Comparison of ENCODE assay signal across 1 cellular context in the genomic region with DNA sequence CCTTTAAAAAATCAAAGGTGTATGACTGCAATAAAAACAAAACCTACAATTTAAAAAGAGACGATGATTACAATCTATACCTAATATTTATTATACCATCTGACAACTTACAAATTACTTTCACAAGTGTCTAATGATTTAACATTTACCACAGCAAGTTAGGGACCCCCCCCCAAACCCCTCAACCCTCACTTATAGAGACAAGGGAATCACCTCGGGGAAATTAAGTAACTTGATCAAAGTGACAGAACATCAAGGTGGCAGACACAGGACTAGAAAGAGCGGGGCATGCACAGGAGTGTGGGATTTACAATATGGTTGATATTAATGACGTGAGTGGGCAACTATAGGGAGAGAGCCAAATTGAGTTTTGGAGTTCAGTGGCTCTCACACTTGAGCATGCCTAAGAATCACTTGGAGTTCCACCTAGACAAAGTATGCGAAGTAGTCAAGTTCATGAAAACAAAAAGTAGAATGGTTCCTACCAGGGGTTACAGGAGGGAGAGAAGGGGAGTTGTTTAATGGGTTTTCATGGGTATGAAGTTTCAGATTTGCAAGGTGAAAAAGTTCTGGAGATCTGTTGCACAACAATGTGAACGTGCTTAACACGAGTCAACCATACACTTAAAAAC.
TF ChIP-seq lines count a peak whose summit lies in the region.

No MANE protein-coding gene starts in this region.

TF ChIP-seq in HepG2, 621 proteins besides CTCF, POLR2A, EP300 and RAD21:
- TF ChIP-seq ZNF660 (CRISPR knock-in tag; IDR thresholded peaks at IDR 0.05; ENCODE audit: borderline replicate concordance, low read depth) = no peak
- TF ChIP-seq, protein P1, sequence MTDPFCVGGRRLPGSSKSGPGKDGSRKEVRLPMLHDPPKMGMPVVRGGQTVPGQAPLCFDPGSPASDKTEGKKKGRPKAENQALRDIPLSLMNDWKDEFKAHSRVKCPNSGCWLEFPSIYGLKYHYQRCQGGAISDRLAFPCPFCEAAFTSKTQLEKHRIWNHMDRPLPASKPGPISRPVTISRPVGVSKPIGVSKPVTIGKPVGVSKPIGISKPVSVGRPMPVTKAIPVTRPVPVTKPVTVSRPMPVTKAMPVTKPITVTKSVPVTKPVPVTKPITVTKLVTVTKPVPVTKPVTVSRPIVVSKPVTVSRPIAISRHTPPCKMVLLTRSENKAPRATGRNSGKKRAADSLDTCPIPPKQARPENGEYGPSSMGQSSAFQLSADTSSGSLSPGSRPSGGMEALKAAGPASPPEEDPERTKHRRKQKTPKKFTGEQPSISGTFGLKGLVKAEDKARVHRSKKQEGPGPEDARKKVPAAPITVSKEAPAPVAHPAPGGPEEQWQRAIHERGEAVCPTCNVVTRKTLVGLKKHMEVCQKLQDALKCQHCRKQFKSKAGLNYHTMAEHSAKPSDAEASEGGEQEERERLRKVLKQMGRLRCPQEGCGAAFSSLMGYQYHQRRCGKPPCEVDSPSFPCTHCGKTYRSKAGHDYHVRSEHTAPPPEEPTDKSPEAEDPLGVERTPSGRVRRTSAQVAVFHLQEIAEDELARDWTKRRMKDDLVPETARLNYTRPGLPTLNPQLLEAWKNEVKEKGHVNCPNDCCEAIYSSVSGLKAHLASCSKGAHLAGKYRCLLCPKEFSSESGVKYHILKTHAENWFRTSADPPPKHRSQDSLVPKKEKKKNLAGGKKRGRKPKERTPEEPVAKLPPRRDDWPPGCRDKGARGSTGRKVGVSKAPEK (CRISPR knock-in tag; IDR thresholded peaks at IDR 0.05; ENCODE audit: borderline replicate concordance) = no peak
- TF ChIP-seq ELF1 (CRISPR knock-in tag; IDR thresholded peaks at IDR 0.05) = no peak
- no peak for TF ChIP-seq ZFP90 (CRISPR knock-in tag; IDR thresholded peaks at IDR 0.05; ENCODE audit: borderline replicate concordance)
- TF ChIP-seq, protein P2, sequence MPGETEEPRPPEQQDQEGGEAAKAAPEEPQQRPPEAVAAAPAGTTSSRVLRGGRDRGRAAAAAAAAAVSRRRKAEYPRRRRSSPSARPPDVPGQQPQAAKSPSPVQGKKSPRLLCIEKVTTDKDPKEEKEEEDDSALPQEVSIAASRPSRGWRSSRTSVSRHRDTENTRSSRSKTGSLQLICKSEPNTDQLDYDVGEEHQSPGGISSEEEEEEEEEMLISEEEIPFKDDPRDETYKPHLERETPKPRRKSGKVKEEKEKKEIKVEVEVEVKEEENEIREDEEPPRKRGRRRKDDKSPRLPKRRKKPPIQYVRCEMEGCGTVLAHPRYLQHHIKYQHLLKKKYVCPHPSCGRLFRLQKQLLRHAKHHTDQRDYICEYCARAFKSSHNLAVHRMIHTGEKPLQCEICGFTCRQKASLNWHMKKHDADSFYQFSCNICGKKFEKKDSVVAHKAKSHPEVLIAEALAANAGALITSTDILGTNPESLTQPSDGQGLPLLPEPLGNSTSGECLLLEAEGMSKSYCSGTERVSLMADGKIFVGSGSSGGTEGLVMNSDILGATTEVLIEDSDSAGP (CRISPR knock-in tag; IDR thresholded peaks at IDR 0.05; ENCODE audit: borderline replicate concordance) = no peak
- TF ChIP-seq, protein P3, sequence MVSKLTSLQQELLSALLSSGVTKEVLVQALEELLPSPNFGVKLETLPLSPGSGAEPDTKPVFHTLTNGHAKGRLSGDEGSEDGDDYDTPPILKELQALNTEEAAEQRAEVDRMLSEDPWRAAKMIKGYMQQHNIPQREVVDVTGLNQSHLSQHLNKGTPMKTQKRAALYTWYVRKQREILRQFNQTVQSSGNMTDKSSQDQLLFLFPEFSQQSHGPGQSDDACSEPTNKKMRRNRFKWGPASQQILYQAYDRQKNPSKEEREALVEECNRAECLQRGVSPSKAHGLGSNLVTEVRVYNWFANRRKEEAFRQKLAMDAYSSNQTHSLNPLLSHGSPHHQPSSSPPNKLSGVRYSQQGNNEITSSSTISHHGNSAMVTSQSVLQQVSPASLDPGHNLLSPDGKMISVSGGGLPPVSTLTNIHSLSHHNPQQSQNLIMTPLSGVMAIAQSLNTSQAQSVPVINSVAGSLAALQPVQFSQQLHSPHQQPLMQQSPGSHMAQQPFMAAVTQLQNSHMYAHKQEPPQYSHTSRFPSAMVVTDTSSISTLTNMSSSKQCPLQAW (CRISPR knock-in tag; IDR thresholded peaks at IDR 0.05) = no peak
- TF ChIP-seq CEBPB (IDR thresholded peaks at IDR 0.05; ENCODE audit: borderline replicate concordance, low read depth, low read length) = 0 out of 2 replicates have a peak, but pooled peaks have one; percentile 12
- TF ChIP-seq, protein P4, sequence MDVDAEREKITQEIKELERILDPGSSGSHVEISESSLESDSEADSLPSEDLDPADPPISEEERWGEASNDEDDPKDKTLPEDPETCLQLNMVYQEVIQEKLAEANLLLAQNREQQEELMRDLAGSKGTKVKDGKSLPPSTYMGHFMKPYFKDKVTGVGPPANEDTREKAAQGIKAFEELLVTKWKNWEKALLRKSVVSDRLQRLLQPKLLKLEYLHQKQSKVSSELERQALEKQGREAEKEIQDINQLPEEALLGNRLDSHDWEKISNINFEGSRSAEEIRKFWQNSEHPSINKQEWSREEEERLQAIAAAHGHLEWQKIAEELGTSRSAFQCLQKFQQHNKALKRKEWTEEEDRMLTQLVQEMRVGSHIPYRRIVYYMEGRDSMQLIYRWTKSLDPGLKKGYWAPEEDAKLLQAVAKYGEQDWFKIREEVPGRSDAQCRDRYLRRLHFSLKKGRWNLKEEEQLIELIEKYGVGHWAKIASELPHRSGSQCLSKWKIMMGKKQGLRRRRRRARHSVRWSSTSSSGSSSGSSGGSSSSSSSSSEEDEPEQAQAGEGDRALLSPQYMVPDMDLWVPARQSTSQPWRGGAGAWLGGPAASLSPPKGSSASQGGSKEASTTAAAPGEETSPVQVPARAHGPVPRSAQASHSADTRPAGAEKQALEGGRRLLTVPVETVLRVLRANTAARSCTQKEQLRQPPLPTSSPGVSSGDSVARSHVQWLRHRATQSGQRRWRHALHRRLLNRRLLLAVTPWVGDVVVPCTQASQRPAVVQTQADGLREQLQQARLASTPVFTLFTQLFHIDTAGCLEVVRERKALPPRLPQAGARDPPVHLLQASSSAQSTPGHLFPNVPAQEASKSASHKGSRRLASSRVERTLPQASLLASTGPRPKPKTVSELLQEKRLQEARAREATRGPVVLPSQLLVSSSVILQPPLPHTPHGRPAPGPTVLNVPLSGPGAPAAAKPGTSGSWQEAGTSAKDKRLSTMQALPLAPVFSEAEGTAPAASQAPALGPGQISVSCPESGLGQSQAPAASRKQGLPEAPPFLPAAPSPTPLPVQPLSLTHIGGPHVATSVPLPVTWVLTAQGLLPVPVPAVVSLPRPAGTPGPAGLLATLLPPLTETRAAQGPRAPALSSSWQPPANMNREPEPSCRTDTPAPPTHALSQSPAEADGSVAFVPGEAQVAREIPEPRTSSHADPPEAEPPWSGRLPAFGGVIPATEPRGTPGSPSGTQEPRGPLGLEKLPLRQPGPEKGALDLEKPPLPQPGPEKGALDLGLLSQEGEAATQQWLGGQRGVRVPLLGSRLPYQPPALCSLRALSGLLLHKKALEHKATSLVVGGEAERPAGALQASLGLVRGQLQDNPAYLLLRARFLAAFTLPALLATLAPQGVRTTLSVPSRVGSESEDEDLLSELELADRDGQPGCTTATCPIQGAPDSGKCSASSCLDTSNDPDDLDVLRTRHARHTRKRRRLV (CRISPR knock-in tag; IDR thresholded peaks at IDR 0.05) = no peak
- TF ChIP-seq ZKSCAN1 (IDR thresholded peaks at IDR 0.05; ENCODE audit: low read length) = no peak
- TF ChIP-seq HDAC1 (CRISPR knock-in tag; IDR thresholded peaks at IDR 0.05) = no peak
- no peak for TF ChIP-seq ARNT2 (CRISPR knock-in tag; IDR thresholded peaks at IDR 0.05; ENCODE audit: low read depth)
- 0 out of 2 replicates have a peak, but pooled peaks have one; percentile 0 for TF ChIP-seq GATAD2A (CRISPR knock-in tag; IDR thresholded peaks at IDR 0.05)
- no peak for TF ChIP-seq ZNF333 (CRISPR knock-in tag; IDR thresholded peaks at IDR 0.05; ENCODE audit: borderline replicate concordance)
- no peak for TF ChIP-seq HDAC6 (IDR thresholded peaks at IDR 0.05; ENCODE audit: low read depth, low read length)
- TF ChIP-seq, protein P5, sequence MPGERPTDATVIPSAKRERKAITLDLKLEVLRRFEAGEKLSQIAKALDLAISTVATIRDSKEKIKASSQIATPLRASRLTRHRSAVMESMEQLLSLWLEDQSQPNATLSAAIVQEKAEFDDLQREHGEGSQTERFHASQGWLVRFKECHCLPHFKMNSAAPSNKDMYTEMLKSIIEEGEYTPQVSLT (CRISPR knock-in tag; IDR thresholded peaks at IDR 0.05; ENCODE audit: borderline replicate concordance, low read depth) = no peak
TF ChIP-seq in HepG2: peak in this region for 2.
